Comparison of ENCODE assay signal across 33 cellular contexts in genomic region chr2:10949835-10950234, GRCh38. TPM values are rescaled to one million over a fixed set of nuclear protein-coding genes. Genes with fewer than 3 reads are reported as not detected.
"Had no signal": no experiment of that assay in that cellular context is flagged by ENCODE, and none has a peak within 500 bp of the region (broad histone marks: within the 10 kb centered on the region; RNA-seq: fewer than 3 reads in every experiment).

No MANE protein-coding gene starts in this region.

- ATAC-seq: activated CD4-positive, alpha-beta T cell treated with anti-CD3 and anti-CD28 coated beads for 36 hours; activated CD8-positive, alpha-beta memory T cell treated with anti-CD3 and anti-CD28 coated beads, Interleukin-2, amount 10 ng/mL, durations not matched to agents 7 days and 5 days; activated CD8-positive, alpha-beta T cell treated with anti-CD3 and anti-CD28 coated beads, Interleukin-2, amount 10 ng/mL, durations not matched to agents 7 days and 5 days; activated naive CD8-positive, alpha-beta T cell treated with anti-CD3 and anti-CD28 coated beads, Interleukin-2, amount 50 U/mL, for 24 hours; T-cell had no signal

- FAIRE-seq: bronchial epithelial cell, TTC549 had no signal

- H3K9me3 ChIP-seq: ascending aorta had no signal

- H3K4me1 ChIP-seq: ascending aorta had no signal

- H3K36me3 ChIP-seq: ascending aorta, cardiac muscle cell had no signal

- DNase-seq: activated B cell treated with CpG ODN at 0.5 μM for 24 hours; activated CD4-positive, alpha-beta memory T cell treated with anti-CD3 and anti-CD28 coated beads, Interleukin-2, amount 10 ng/mL, durations not matched to agents 7 days and 5 days; activated CD4-positive, alpha-beta T cell treated with anti-CD3 and anti-CD28 coated beads for 36 hours; activated CD4-positive, alpha-beta T cell treated with anti-CD3 and anti-CD28 coated beads for 48 hours; activated CD4-positive, alpha-beta T cell treated with anti-CD3 and anti-CD28 coated beads, Interleukin-2, amount 10 ng/mL, durations not matched to agents 7 days and 5 days; activated CD4-positive, alpha-beta T cell treated with anti-CD3 and anti-CD28 coated beads, Interleukin-2, amount 50 U/mL, for 48 hours; activated CD4-positive, CD25-positive, alpha-beta regulatory T cell treated with anti-CD3 and anti-CD28 coated beads, Interleukin-2, amount 50 U/mL, for 72 hours; activated CD8-positive, alpha-beta memory T cell treated with anti-CD3 and anti-CD28 coated beads for 24 hours; activated CD8-positive, alpha-beta memory T cell treated with anti-CD3 and anti-CD28 coated beads, Interleukin-2, amount 10 ng/mL, durations not matched to agents 7 days and 5 days; activated CD8-positive, alpha-beta memory T cell treated with anti-CD3 and anti-CD28 coated beads, Interleukin-2, amount 50 U/mL, for 48 hours; activated CD8-positive, alpha-beta T cell treated with anti-CD3 and anti-CD28 coated beads, Interleukin-2, amount 10 ng/mL, durations not matched to agents 7 days and 5 days; activated effector memory CD4-positive, alpha-beta T cell treated with Interleukin-2 at 50 U/mL for 16 hours; activated gamma-delta T cell; activated naive CD4-positive, alpha-beta T cell treated with anti-CD3 and anti-CD28 coated beads, Interleukin-2, amount 10 ng/mL, durations not matched to agents 7 days and 5 days; activated naive CD4-positive, alpha-beta T cell treated with Interleukin-2 at 50 U/mL for 16 hours; activated naive CD8-positive, alpha-beta T cell treated with anti-CD3 and anti-CD28 coated beads, Interleukin-2, amount 10 ng/mL, durations not matched to agents 7 days and 5 days; activated naive CD8-positive, alpha-beta T cell treated with anti-CD3 and anti-CD28 coated beads, Interleukin-2, amount 50 U/mL, for 24 hours; activated T-cell treated with anti-CD3 and anti-CD28 coated beads, Interleukin-2, amount 50 U/mL, for 24 hours; activated T-cell treated with anti-CD3 and anti-CD28 coated beads, Interleukin-2, amount 50 U/mL, for 48 hours; amygdala; anterior cingulate cortex; caudate nucleus; cerebellar nuclear complex; T-cell; T-helper 2 cell; T-helper 9 cell had no signal

- H3K27ac ChIP-seq: ascending aorta, cardiac muscle cell, VCaP had no signal

- H3K27me3 ChIP-seq: ascending aorta, cardiac muscle cell had no signal

- H3K4me3 ChIP-seq: ascending aorta, cardiac muscle cell had no signal

RNA-seq across cellular contexts. Expression of gene KCNF1, which starts 38.1 kb away (rescaled TPM):
- total RNA-seq: activated B cell treated with CpG ODN at 0.5 μM for 24 hours; activated CD4-positive, alpha-beta memory T cell treated with anti-CD3 and anti-CD28 coated beads, Interleukin-2, amount 10 ng/mL, durations not matched to agents 7 days and 5 days; activated CD4-positive, alpha-beta T cell treated with anti-CD3 and anti-CD28 coated beads for 36 hours; activated CD4-positive, alpha-beta T cell treated with anti-CD3 and anti-CD28 coated beads, Interleukin-2, amount 10 ng/mL, durations not matched to agents 7 days and 5 days; activated CD8-positive, alpha-beta memory T cell treated with anti-CD3 and anti-CD28 coated beads, Interleukin-2, amount 10 ng/mL, durations not matched to agents 7 days and 5 days; activated CD8-positive, alpha-beta T cell treated with anti-CD3 and anti-CD28 coated beads, Interleukin-2, amount 10 ng/mL, durations not matched to agents 7 days and 5 days; activated naive CD8-positive, alpha-beta T cell treated with anti-CD3 and anti-CD28 coated beads, Interleukin-2, amount 10 ng/mL, durations not matched to agents 7 days and 5 days; activated T-helper 2 cell treated with anti-CD3 and anti-CD28 coated beads, Interferon-gamma antibody, Interleukin-2, Interleukin-4, amounts not matched to agents 10 μg/mL and 5 μg/mL and 100 μg/mL, durations not matched to agents 14 hours and 24 hours and 36 hours; ascending aorta; bronchial epithelial cell; T-cell; T-helper 1 cell treated with Interleukin-12 subunit alpha and Interleukin-12 subunit beta and Interleukin-4 antibody, amounts not matched to agents 30 ng/mL and 1 ng/mL, for 36 hours had no signal
